Comparison of ENCODE assay signal across 7 cellular contexts in the genomic region with DNA sequence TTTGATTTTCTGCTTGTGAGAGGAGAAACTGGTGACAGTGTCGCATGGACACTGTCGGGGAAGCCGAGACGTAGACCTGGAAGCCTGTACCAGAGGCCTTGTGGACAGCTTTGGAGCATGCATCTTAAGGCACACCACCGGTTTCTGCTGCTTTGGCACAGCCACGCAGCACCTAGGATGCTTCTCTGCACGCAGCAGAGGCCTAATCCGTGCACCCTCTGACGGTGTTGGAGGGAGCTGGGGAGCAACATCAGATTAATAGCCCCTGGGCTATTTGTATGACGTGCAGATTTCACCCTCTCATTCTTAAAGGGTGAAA. TPM values are rescaled to one million over a fixed set of nuclear protein-coding genes. Genes with fewer than 3 reads are reported as not detected.
DNase-seq lines count a peak whose midpoint lies in the region; ATAC-seq and TF ChIP-seq lines count a peak whose summit lies in the region.

No MANE protein-coding gene starts in this region.

- H3K27me3 ChIP-seq in Karpas-422 (ENCODE audit: low read length) (no peaks in the 10 kb centered on the region), mucosa of rectum (ENCODE audit: control insufficient read depth in 2 of 2, insufficient read depth in 2 of 2, low read length in 2 of 2) (no peaks in the 10 kb centered on the region)

- H3K9me2 ChIP-seq in Karpas-422 (replicated peaks; ENCODE audit: insufficient read depth, low read length), result no peaks in the 10 kb centered on the region

- no peak overlapping the region for H2AFZ ChIP-seq in Karpas-422 (ENCODE audit: low read length)

- peak overlapping the region; percentile 81 for H3K4me2 ChIP-seq in Karpas-422 (ENCODE audit: low read depth, low read length, poor library complexity, severe bottlenecking)

- ATAC-seq in GM18505 (IDR thresholded peaks at IDR 0.05; ENCODE audit: unreplicated experiment) (peak; percentile 36), GM21723 (IDR thresholded peaks at IDR 0.05; ENCODE audit: unreplicated experiment) (peak; percentile 45)

- TF ChIP-seq POLR2A in GM18505 (IDR thresholded peaks at IDR 0.05; ENCODE audit: borderline replicate concordance, extremely low read depth, insufficient read depth, insufficient read length), result peak; percentile 10

- H3K9ac ChIP-seq in Karpas-422 (ENCODE audit: low read length) (peak overlapping the region; percentile 91), mucosa of rectum (ENCODE audit: low read depth in 1 of 2, low read length in 2 of 2) (peak overlapping the region; percentile 96 to 97)

- peaks cover 39% of the 10 kb centered on the region for H3K79me2 ChIP-seq in Karpas-422 (ENCODE audit: low read length)

- no peaks in the 10 kb centered on the region for H4K20me1 ChIP-seq in Karpas-422 (ENCODE audit: insufficient read depth, low read depth, low read length)

- H3K36me3 ChIP-seq in Karpas-422 (ENCODE audit: insufficient read depth, low read length) (peaks cover 38% of the 10 kb centered on the region), mucosa of rectum (ENCODE audit: control insufficient read depth in 2 of 2, insufficient read depth in 2 of 2, low read length in 2 of 2) (peaks cover 0 to 2% of the 10 kb centered on the region in 2 donors)

- H3K4me1 ChIP-seq in Karpas-422 (ENCODE audit: low read length), result peaks cover 63% of the 10 kb centered on the region
- H3K4me1 ChIP-seq in mucosa of rectum (ENCODE audit: control insufficient read depth in 2 of 2, insufficient read depth in 2 of 2, low read length in 2 of 2), result peaks cover 23% of the 10 kb centered on the region in 2 donors

- peak overlapping the region; percentile 96 for H3K27ac ChIP-seq in Karpas-422 (ENCODE audit: low read length)
- peak overlapping the region; percentile 96 to 98 for H3K27ac ChIP-seq in mucosa of rectum (ENCODE audit: low read depth in 2 of 2, low read length in 2 of 2)

- DNase-seq in Karpas-422 (peak; percentile 81), cerebellum (ENCODE audit: low spot score) (peak; percentile 49), NCI-H446 treated with DMSO at 0.1 percent for 48 hours (lab: John Stamatoyannopoulos, UW) (no peak)
- DNase-seq in effector CD4-positive, alpha-beta T cell, result no peak

- peak overlapping the region; percentile 74 for H3K4me3 ChIP-seq in Karpas-422 (ENCODE audit: low read length)
- peak overlapping the region; percentile 95 to 98 for H3K4me3 ChIP-seq in mucosa of rectum (ENCODE audit: low read length in 2 of 2)

- H3K9me3 ChIP-seq in Karpas-422 (ENCODE audit: low read length) (no peaks in the 10 kb centered on the region), mucosa of rectum (ENCODE audit: control insufficient read depth in 2 of 2, low read length in 2 of 2) (no peaks in the 10 kb centered on the region)

RNA-seq across cellular contexts. Expression of a gene that starts 30.3 kb away (rescaled TPM):
- 0.18 and 0.26 TPM in 2 replicates for total RNA-seq in Karpas-422 (2014; rRNA removed; shearing (Covaris generic); ENCODE audit: low replicate concordance)
- not detected for total RNA-seq in cerebellum

RNA-seq across cellular contexts. Expression of a gene that starts 46.5 kb away (rescaled TPM):
- not detected in 2 replicates for total RNA-seq in Karpas-422 (2014; rRNA removed; shearing (Covaris generic); ENCODE audit: low replicate concordance)
- not detected for total RNA-seq in cerebellum

Comparison
In these comparisons a context has a peak if more than half of its experiments do, and no peak if none do; other contexts are left out.
1. DNase-seq: peak in Karpas-422 (single experiment) and cerebellum (single experiment); none in effector CD4-positive, alpha-beta T cell (single experiment) and NCI-H446 treated with DMSO at 0.1 percent for 48 hours (single experiment).